19 cellular contexts compared by ENCODE assay signal in genomic region chrY:13830089-13830488, GRCh38.
A peak's percentile ranks its signal among the peaks of the same experiment; 100 is the strongest.
DNase-seq lines count a peak whose midpoint lies in the region; ATAC-seq, FAIRE-seq and TF ChIP-seq lines count a peak whose summit lies in the region.
"Had no signal": no experiment of that assay in that cellular context is flagged by ENCODE, and none has a peak within 500 bp of the region (broad histone marks: within the 10 kb centered on the region; RNA-seq: fewer than 3 reads in every experiment).

No MANE protein-coding gene starts in this region.

- peak overlapping the region; percentile 81 for H3K27ac Mint-ChIP-seq in activated CD4-positive, alpha-beta T cell treated with anti-CD3 and anti-CD28 coated beads, Interleukin-2, amount 10 ng/mL, durations not matched to agents 7 days and 5 days
- peak overlapping the region; percentile 25 for H3K27ac Mint-ChIP-seq in activated naive CD8-positive, alpha-beta T cell treated with anti-CD3 and anti-CD28 coated beads, Interleukin-2, amount 10 ng/mL, durations not matched to agents 7 days and 5 days
- H3K27ac Mint-ChIP-seq in activated naive CD8-positive, alpha-beta T cell treated with anti-CD3 and anti-CD28 coated beads for 36 hours, result no peak overlapping the region
- H3K27ac Mint-ChIP-seq: CD4-positive, alpha-beta memory T cell had no signal

- WGBS in small intestine, 3 donors, result 91 to 96% methylated on average over 9 of the region's 9 CpGs; no CpG with 5 or more reads in 1 of the 3 donors

- peak; percentile 6 for DNase-seq in activated CD4-positive, alpha-beta T cell treated with anti-CD3 and anti-CD28 coated beads, Interleukin-2, amount 10 ng/mL, durations not matched to agents 7 days and 5 days
- no peak for DNase-seq in activated CD4-positive, alpha-beta T cell treated with anti-CD3 and anti-CD28 coated beads for 4 hours
- DNase-seq in activated naive CD8-positive, alpha-beta T cell treated with anti-CD3 and anti-CD28 coated beads, Interleukin-2, amount 10 ng/mL, durations not matched to agents 7 days and 5 days, result no peak
- DNase-seq in activated naive CD8-positive, alpha-beta T cell treated with anti-CD3 and anti-CD28 coated beads for 36 hours, result no peak
- DNase-seq in LNCaP clone FGC (ENCODE audit: low read depth), result no peak
- peak; percentile 4 for DNase-seq in small intestine
- no peak for DNase-seq in HPDE6-E6E7 (ENCODE audit: extremely low spot score)
- DNase-seq: BE2C; CD4-positive, alpha-beta memory T cell; DMS79; GDM1; IMR-90 had no signal

- no peak for ATAC-seq in activated naive CD8-positive, alpha-beta T cell treated with anti-CD3 and anti-CD28 coated beads, Interleukin-2, amount 10 ng/mL, durations not matched to agents 7 days and 5 days (ENCODE audit: low read depth)
- ATAC-seq in GM21360 (IDR thresholded peaks at IDR 0.05; ENCODE audit: unreplicated experiment), result no peak
- ATAC-seq: A549, HCT116 had no signal

- peaks cover 10% of the 10 kb centered on the region for H3K4me1 Mint-ChIP-seq in activated CD4-positive, alpha-beta T cell treated with anti-CD3 and anti-CD28 coated beads, Interleukin-2, amount 10 ng/mL, durations not matched to agents 7 days and 5 days
- peaks cover 1% of the 10 kb centered on the region for H3K4me1 Mint-ChIP-seq in activated naive CD8-positive, alpha-beta T cell treated with anti-CD3 and anti-CD28 coated beads, Interleukin-2, amount 10 ng/mL, durations not matched to agents 7 days and 5 days
- peaks cover 3% of the 10 kb centered on the region for H3K4me1 Mint-ChIP-seq in activated naive CD8-positive, alpha-beta T cell treated with anti-CD3 and anti-CD28 coated beads for 36 hours

- CTCF ChIA-PET in activated CD4-positive, alpha-beta T cell treated with anti-CD3 and anti-CD28 coated beads, Interleukin-2, amount 10 ng/mL, durations not matched to agents 7 days and 5 days (lab: Charles Lee), result no interaction called here

- TF ChIP-seq CTCF in LNCaP clone FGC (IDR thresholded peaks at IDR 0.05; ENCODE audit: control insufficient read depth, extremely low read depth, insufficient read depth), result no peak

- no peaks in the 10 kb centered on the region for H3K36me3 ChIP-seq in small intestine (ENCODE audit: control insufficient read depth in 2 of 2, insufficient read depth in 2 of 2, low read length in 2 of 2)
- H3K36me3 ChIP-seq: BE2C had no signal

- no peaks in the 10 kb centered on the region for H3K27me3 Mint-ChIP-seq in activated CD4-positive, alpha-beta T cell treated with anti-CD3 and anti-CD28 coated beads, Interleukin-2, amount 10 ng/mL, durations not matched to agents 7 days and 5 days
- H3K27me3 Mint-ChIP-seq in activated naive CD8-positive, alpha-beta T cell treated with anti-CD3 and anti-CD28 coated beads, Interleukin-2, amount 10 ng/mL, durations not matched to agents 7 days and 5 days, result no peaks in the 10 kb centered on the region
- no peaks in the 10 kb centered on the region for H3K27me3 Mint-ChIP-seq in activated naive CD8-positive, alpha-beta T cell treated with anti-CD3 and anti-CD28 coated beads for 36 hours
- H3K27me3 Mint-ChIP-seq: CD4-positive, alpha-beta memory T cell had no signal

- no peak for FAIRE-seq in small intestine (lab: Jason Lieb, UNC)
- FAIRE-seq: A549, GM12892, H54 had no signal

- H3K27ac ChIP-seq in small intestine (ENCODE audit: low read depth in 1 of 2, low read length in 1 of 2), result no peak overlapping the region
- H3K27ac ChIP-seq: A549, C4-2B, HL-60 had no signal

- H3K4me3 ChIP-seq in LNCaP clone FGC (ENCODE audit: low read depth, low read length) (peak overlapping the region; percentile 37), small intestine (ENCODE audit: low read depth in 1 of 2, low read length in 2 of 2) (no peak overlapping the region)
- H3K4me3 ChIP-seq: A549 had no signal

- H3K27me3 ChIP-seq in small intestine (ENCODE audit: control insufficient read depth in 2 of 2, insufficient read depth in 2 of 2, low read length in 2 of 2), result no peaks in the 10 kb centered on the region
- H3K27me3 ChIP-seq: BE2C had no signal

- H3K4me1 ChIP-seq in small intestine (ENCODE audit: control insufficient read depth in 2 of 2, insufficient read depth in 1 of 2, low read depth in 1 of 2, low read length in 1 of 2), result no peaks in the 10 kb centered on the region
- H3K4me1 ChIP-seq: A549, BE2C had no signal

- H3K9me3 ChIP-seq in small intestine (ENCODE audit: control insufficient read depth, low read depth), result no peaks in the 10 kb centered on the region
- H3K9me3 ChIP-seq: A549, BE2C had no signal

- peaks cover 2% of the 10 kb centered on the region for H3K9me3 Mint-ChIP-seq in activated CD4-positive, alpha-beta T cell treated with anti-CD3 and anti-CD28 coated beads, Interleukin-2, amount 10 ng/mL, durations not matched to agents 7 days and 5 days
- H3K9me3 Mint-ChIP-seq in activated naive CD8-positive, alpha-beta T cell treated with anti-CD3 and anti-CD28 coated beads, Interleukin-2, amount 10 ng/mL, durations not matched to agents 7 days and 5 days, result peaks cover 2% of the 10 kb centered on the region
- H3K9me3 Mint-ChIP-seq in activated naive CD8-positive, alpha-beta T cell treated with anti-CD3 and anti-CD28 coated beads for 36 hours, result peaks cover 3% of the 10 kb centered on the region
- H3K9me3 Mint-ChIP-seq: CD4-positive, alpha-beta memory T cell had no signal

- POLR2A ChIA-PET in activated CD4-positive, alpha-beta T cell treated with anti-CD3 and anti-CD28 coated beads, Interleukin-2, amount 10 ng/mL, durations not matched to agents 7 days and 5 days (lab: Charles Lee), result no interaction called here
- POLR2A ChIA-PET in activated naive CD8-positive, alpha-beta T cell treated with anti-CD3 and anti-CD28 coated beads, Interleukin-2, amount 10 ng/mL, durations not matched to agents 7 days and 5 days (lab: Charles Lee), result no interaction called here

- peak overlapping the region; percentile 19 for H3K4me3 Mint-ChIP-seq in activated CD4-positive, alpha-beta T cell treated with anti-CD3 and anti-CD28 coated beads, Interleukin-2, amount 10 ng/mL, durations not matched to agents 7 days and 5 days
- peak overlapping the region; percentile 44 for H3K4me3 Mint-ChIP-seq in activated naive CD8-positive, alpha-beta T cell treated with anti-CD3 and anti-CD28 coated beads, Interleukin-2, amount 10 ng/mL, durations not matched to agents 7 days and 5 days
- no peak overlapping the region for H3K4me3 Mint-ChIP-seq in activated naive CD8-positive, alpha-beta T cell treated with anti-CD3 and anti-CD28 coated beads for 36 hours
- H3K4me3 Mint-ChIP-seq: CD4-positive, alpha-beta memory T cell had no signal

- peaks cover 3% of the 10 kb centered on the region for H3K36me3 Mint-ChIP-seq in activated CD4-positive, alpha-beta T cell treated with anti-CD3 and anti-CD28 coated beads, Interleukin-2, amount 10 ng/mL, durations not matched to agents 7 days and 5 days (ENCODE audit: low read depth)
- H3K36me3 Mint-ChIP-seq in activated naive CD8-positive, alpha-beta T cell treated with anti-CD3 and anti-CD28 coated beads, Interleukin-2, amount 10 ng/mL, durations not matched to agents 7 days and 5 days, result no peaks in the 10 kb centered on the region
- H3K36me3 Mint-ChIP-seq in activated naive CD8-positive, alpha-beta T cell treated with anti-CD3 and anti-CD28 coated beads for 36 hours, result peaks cover 3% of the 10 kb centered on the region
- H3K36me3 Mint-ChIP-seq: CD4-positive, alpha-beta memory T cell had no signal

Comparison
In these comparisons a context has a peak if more than half of its experiments do, and no peak if none do; other contexts are left out.
1. DNase-seq: peak in activated CD4-positive, alpha-beta T cell treated with anti-CD3 and anti-CD28 coated beads, Interleukin-2, amount 10 ng/mL, durations not matched to agents 7 days and 5 days (single experiment) and small intestine (single experiment); none in activated CD4-positive, alpha-beta T cell treated with anti-CD3 and anti-CD28 coated beads for 4 hours (0 of 2), activated naive CD8-positive, alpha-beta T cell treated with anti-CD3 and anti-CD28 coated beads, Interleukin-2, amount 10 ng/mL, durations not matched to agents 7 days and 5 days (single experiment), activated naive CD8-positive, alpha-beta T cell treated with anti-CD3 and anti-CD28 coated beads for 36 hours (single experiment), LNCaP clone FGC (single experiment) and HPDE6-E6E7 (single experiment).